In genomic region chr22:42217019-42217751, GRCh38 we compare ENCODE assay signal across 11 cellular contexts. TPM values are rescaled to one million over a fixed set of nuclear protein-coding genes. Genes with fewer than 3 reads are reported as not detected.
DNase-seq lines count a peak whose midpoint lies in the region; ATAC-seq and TF ChIP-seq lines count a peak whose summit lies in the region.
"Had no signal": no experiment of that assay in that cellular context is flagged by ENCODE, and none has a peak within 500 bp of the region (broad histone marks: within the 10 kb centered on the region; RNA-seq: fewer than 3 reads in every experiment).

No MANE protein-coding gene starts in this region.

- no peak overlapping the region for H3K4me3 ChIP-seq in left lung
- H3K4me3 ChIP-seq: transverse colon had no signal

- H3K27ac Mint-ChIP-seq in T-helper 2 cell treated with Interferon-gamma antibody and Interleukin-4, amounts not matched to agents 5 μg/mL and 100 μg/mL, for 36 hours = peak overlapping the region; percentile 78
- H3K27ac Mint-ChIP-seq in stimulated activated memory B cell treated with anti-CD40 and anti-IgM and Interleukin-4, amounts not matched to agents 10 μg/mL and 1 μg/mL and 100 μg/mL, for 72 hours = peak overlapping the region; percentile 21

- peak overlapping the region; percentile 22 for H3K4me3 Mint-ChIP-seq in activated T-cell treated with anti-CD3 and anti-CD28 coated beads, Interleukin-2, amount 50 U/mL, for 4 hours
- peak overlapping the region; percentile 40 for H3K4me3 Mint-ChIP-seq in T-helper 2 cell treated with Interferon-gamma antibody and Interleukin-4, amounts not matched to agents 5 μg/mL and 100 μg/mL, for 36 hours
- no peak overlapping the region for H3K4me3 Mint-ChIP-seq in stimulated activated memory B cell treated with anti-CD40 and anti-IgM and Interleukin-4, amounts not matched to agents 10 μg/mL and 1 μg/mL and 100 μg/mL, for 72 hours

- H3K27ac ChIP-seq in substantia nigra (ENCODE audit: low read depth, low read length, poor library complexity, severe bottlenecking) (no peak overlapping the region), left lung (no peak overlapping the region)
- H3K27ac ChIP-seq: transverse colon had no signal

- intact Hi-C loops in left lung (cut with DNase I) = no loop called here

- ATAC-seq in activated T-cell treated with anti-CD3 and anti-CD28 coated beads, Interleukin-2, amount 50 U/mL, for 4 hours = peak; percentile 77 to 94
- no peak for ATAC-seq in stimulated activated memory B cell treated with anti-CD40 and anti-IgM and Interleukin-4, amounts not matched to agents 10 μg/mL and 1 μg/mL and 100 μg/mL, for 72 hours
- no peak for ATAC-seq in left lung

- H3K27me3 ChIP-seq in left lung = no peaks in the 10 kb centered on the region
- H3K27me3 ChIP-seq: transverse colon had no signal

- H3K9me3 ChIP-seq in left lung = no peaks in the 10 kb centered on the region
- H3K9me3 ChIP-seq: transverse colon had no signal

- H3K4me1 Mint-ChIP-seq in activated T-cell treated with anti-CD3 and anti-CD28 coated beads, Interleukin-2, amount 50 U/mL, for 4 hours (ENCODE audit: low read depth) = peaks cover 49% of the 10 kb centered on the region
- peaks cover 21% of the 10 kb centered on the region for H3K4me1 Mint-ChIP-seq in T-helper 2 cell treated with Interferon-gamma antibody and Interleukin-4, amounts not matched to agents 5 μg/mL and 100 μg/mL, for 36 hours (ENCODE audit: low read depth)
- H3K4me1 Mint-ChIP-seq in stimulated activated memory B cell treated with anti-CD40 and anti-IgM and Interleukin-4, amounts not matched to agents 10 μg/mL and 1 μg/mL and 100 μg/mL, for 72 hours = peaks cover 47% of the 10 kb centered on the region

- H3K27me3 Mint-ChIP-seq in activated T-cell treated with anti-CD3 and anti-CD28 coated beads, Interleukin-2, amount 50 U/mL, for 4 hours (ENCODE audit: low read depth) = no peaks in the 10 kb centered on the region
- no peaks in the 10 kb centered on the region for H3K27me3 Mint-ChIP-seq in T-helper 2 cell treated with Interferon-gamma antibody and Interleukin-4, amounts not matched to agents 5 μg/mL and 100 μg/mL, for 36 hours (ENCODE audit: low read depth)
- no peaks in the 10 kb centered on the region for H3K27me3 Mint-ChIP-seq in stimulated activated memory B cell treated with anti-CD40 and anti-IgM and Interleukin-4, amounts not matched to agents 10 μg/mL and 1 μg/mL and 100 μg/mL, for 72 hours

- H3K4me1 ChIP-seq in left lung = peaks cover 0 to 5% of the 10 kb centered on the region in 2 donors

- peaks cover 0 to 29% of the 10 kb centered on the region in 2 donors for H3K36me3 ChIP-seq in left lung

- H3K36me3 Mint-ChIP-seq in activated T-cell treated with anti-CD3 and anti-CD28 coated beads, Interleukin-2, amount 50 U/mL, for 4 hours (ENCODE audit: insufficient read depth) = peaks cover 23% of the 10 kb centered on the region
- H3K36me3 Mint-ChIP-seq in T-helper 2 cell treated with Interferon-gamma antibody and Interleukin-4, amounts not matched to agents 5 μg/mL and 100 μg/mL, for 36 hours (ENCODE audit: low read depth) = peaks cover 19% of the 10 kb centered on the region
- peaks cover 37% of the 10 kb centered on the region for H3K36me3 Mint-ChIP-seq in stimulated activated memory B cell treated with anti-CD40 and anti-IgM and Interleukin-4, amounts not matched to agents 10 μg/mL and 1 μg/mL and 100 μg/mL, for 72 hours

- TF ChIP-seq CTCF in left lung (IDR thresholded peaks at IDR 0.05) = no peak

- no peaks in the 10 kb centered on the region for H3K9me3 Mint-ChIP-seq in activated T-cell treated with anti-CD3 and anti-CD28 coated beads, Interleukin-2, amount 50 U/mL, for 4 hours
- H3K9me3 Mint-ChIP-seq in T-helper 2 cell treated with Interferon-gamma antibody and Interleukin-4, amounts not matched to agents 5 μg/mL and 100 μg/mL, for 36 hours = no peaks in the 10 kb centered on the region
- no peaks in the 10 kb centered on the region for H3K9me3 Mint-ChIP-seq in stimulated activated memory B cell treated with anti-CD40 and anti-IgM and Interleukin-4, amounts not matched to agents 10 μg/mL and 1 μg/mL and 100 μg/mL, for 72 hours

- DNase-seq in activated T-cell treated with anti-CD3 and anti-CD28 coated beads, Interleukin-2, amount 50 U/mL, for 4 hours = no peak
- DNase-seq in activated T-cell treated with anti-CD3 and anti-CD28 coated beads for 4 hours (no peak), fibroblast of peridontal ligament (ENCODE audit: extremely low read depth) (peak; percentile 25), substantia nigra (lab: John Stamatoyannopoulos, UW) (no peak), left lung (no peak)
- peak; percentile 29 for DNase-seq in T-helper 2 cell treated with Interferon-gamma antibody and Interleukin-4, amounts not matched to agents 5 μg/mL and 100 μg/mL, for 36 hours (ENCODE audit: low spot score)
- DNase-seq in central memory CD4-positive, alpha-beta T cell = no peak
- DNase-seq: NCI-H510A treated with DMSO at 0.1 percent for 48 hours, RPMI8226, transverse colon had no signal

RNA-seq across cellular contexts. Expression of gene TCF20, which starts 53.3 kb away (rescaled TPM):
- 10 to 100 TPM; 68.1 to 74.4 (median 69.9) TPM for total RNA-seq in activated T-cell treated with anti-CD3 and anti-CD28 coated beads, Interleukin-2, amount 50 U/mL, for 4 hours
- total RNA-seq in left lung = 10 to 100 TPM; 35.0 to 41.3 TPM

Comparison
In these comparisons a context has a peak if more than half of its experiments do, and no peak if none do; other contexts are left out.
1. ATAC-seq: peak in activated T-cell treated with anti-CD3 and anti-CD28 coated beads, Interleukin-2, amount 50 U/mL, for 4 hours (2 of 2); none in stimulated activated memory B cell treated with anti-CD40 and anti-IgM and Interleukin-4, amounts not matched to agents 10 μg/mL and 1 μg/mL and 100 μg/mL, for 72 hours (single experiment) and left lung (single experiment).
2. DNase-seq: peak in T-helper 2 cell treated with Interferon-gamma antibody and Interleukin-4, amounts not matched to agents 5 μg/mL and 100 μg/mL, for 36 hours (single experiment) and fibroblast of peridontal ligament (single experiment); none in activated T-cell treated with anti-CD3 and anti-CD28 coated beads, Interleukin-2, amount 50 U/mL, for 4 hours (single experiment), activated T-cell treated with anti-CD3 and anti-CD28 coated beads for 4 hours (single experiment), central memory CD4-positive, alpha-beta T cell (single experiment), substantia nigra (0 of 49) and left lung (0 of 2).